ENCODE assay signal across 8 cellular contexts in the genomic region with DNA sequence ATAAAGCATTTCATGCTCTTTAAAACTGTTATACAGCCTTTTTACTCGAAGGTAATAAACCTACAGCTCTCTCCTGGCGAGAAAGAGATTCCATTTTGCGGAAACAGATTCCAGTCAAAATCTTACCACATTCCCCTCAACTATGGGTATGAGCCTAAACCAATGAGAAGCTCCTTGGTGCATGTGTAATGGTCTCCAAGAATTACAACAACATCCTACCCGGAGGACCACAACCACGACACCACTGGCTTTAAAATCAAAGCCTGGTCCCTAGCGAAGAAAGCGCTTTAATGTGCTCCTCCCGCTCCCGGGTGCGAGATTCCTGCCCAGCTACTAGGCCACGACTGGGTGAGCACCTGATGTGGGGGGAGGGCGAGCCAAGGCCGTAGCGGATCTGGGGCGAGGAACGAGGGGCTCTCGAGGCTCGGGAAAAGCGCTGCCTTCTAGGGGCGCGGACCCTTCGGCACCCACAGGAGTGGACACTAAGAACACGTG. TPM values are rescaled to one million over a fixed set of nuclear protein-coding genes. Genes with fewer than 3 reads are reported as not detected.
DNase-seq lines count a peak whose midpoint lies in the region; ATAC-seq and TF ChIP-seq lines count a peak whose summit lies in the region.

No MANE protein-coding gene starts in this region.

- peak; percentile 2 for ATAC-seq in HG02610 (IDR thresholded peaks at IDR 0.05; ENCODE audit: unreplicated experiment)
- peak; percentile 11 to 26 (median 14) for ATAC-seq in right lobe of liver
- no peak for ATAC-seq in GM19397 (IDR thresholded peaks at IDR 0.05; ENCODE audit: unreplicated experiment)

- TF ChIP-seq CTCF in coronary artery (IDR thresholded peaks at IDR 0.05) (no peak), right lobe of liver (IDR thresholded peaks at IDR 0.05) (no peak), suprapubic skin (IDR thresholded peaks at IDR 0.05) (no peak)

- no peak for TF ChIP-seq EP300 in suprapubic skin (IDR thresholded peaks at IDR 0.05)

- intact Hi-C loops in right lobe of liver (cut with DNase I) = no loop called here

- H3K9me3 ChIP-seq in SJSA1 (replicated peaks) (no peaks in the 10 kb centered on the region), right lobe of liver (no peaks in the 10 kb centered on the region), suprapubic skin (no peaks in the 10 kb centered on the region)

- H3K36me3 ChIP-seq in SJSA1 (peaks cover 39% of the 10 kb centered on the region), right lobe of liver (no peaks in the 10 kb centered on the region), suprapubic skin (no peaks in the 10 kb centered on the region)

- H3K27ac ChIP-seq in SJSA1 (peak overlapping the region; percentile 52), coronary artery (peak overlapping the region; percentile 94 to 96), right lobe of liver (peak overlapping the region; percentile 93 to 95 (median 93)), suprapubic skin (peak overlapping the region; percentile 94)

- H3K4me3 ChIP-seq in SJSA1 (peak overlapping the region; percentile 68), coronary artery (peak overlapping the region; percentile 92), right lobe of liver (peak overlapping the region; percentile 71 to 93 (median 92)), suprapubic skin (peak overlapping the region; percentile 93)

- no peak for TF ChIP-seq POLR2A in right lobe of liver (IDR thresholded peaks at IDR 0.05)
- TF ChIP-seq POLR2A in suprapubic skin (IDR thresholded peaks at IDR 0.05) = no peak

- no peaks in the 10 kb centered on the region for H3K27me3 ChIP-seq in SJSA1 (replicated peaks)
- no peaks in the 10 kb centered on the region for H3K27me3 ChIP-seq in right lobe of liver
- no peaks in the 10 kb centered on the region for H3K27me3 ChIP-seq in suprapubic skin

- WGBS in right lobe of liver (ENCODE audit: insufficient coverage, low coverage, low lambda C conversion rate, missing lambda C conversion rate) = 0% methylated on average over 13 of the region's 23 CpGs
- WGBS in suprapubic skin = 2% methylated on average over 23 of the region's 23 CpGs

- DNase-seq in DMS53 (lab: John Stamatoyannopoulos, UW) (peak; percentile 62), DMS53 treated with DMSO at 0.1 percent for 48 hours (lab: John Stamatoyannopoulos, UW; ENCODE audit: unreplicated experiment) (no peak), SJSA1 (ENCODE audit: low read depth in 1 of 2, low spot score in 2 of 2) (peak in 1 of 2 experiments; percentile 45), coronary artery (ENCODE audit: low spot score) (no peak), right lobe of liver (peak; percentile 51 to 67 (median 62)), suprapubic skin (ENCODE audit: low spot score in 2 of 2) (peak in 1 of 2 donors; percentile 70)

- H3K4me1 ChIP-seq in SJSA1 (replicated peaks) = peaks cover 10% of the 10 kb centered on the region
- peaks cover 0 to 37% (median 18%) of the 10 kb centered on the region in 4 donors for H3K4me1 ChIP-seq in right lobe of liver
- peaks cover 49% of the 10 kb centered on the region for H3K4me1 ChIP-seq in suprapubic skin

RNA-seq across cellular contexts. Expression of gene CELF1, which starts 0.8 kb away (rescaled TPM):
- total RNA-seq in SJSA1 (2014; rRNA removed; shearing (Covaris generic)) = 50.6 and 77.6 TPM in 2 replicates
- total RNA-seq in right lobe of liver = 10 to 100 TPM; 66.3 to 86.5 (median 71.7) TPM
- total RNA-seq in suprapubic skin = 100 to 1,000 TPM in 2 of 4 donors, 10 to 100 TPM in 2; 90.3 to 210 (median 101) TPM

RNA-seq across cellular contexts. Expression of gene PTPMT1, which starts 13.3 kb away (rescaled TPM):
- 134 and 165 TPM in 2 replicates for total RNA-seq in SJSA1 (2014; rRNA removed; shearing (Covaris generic))
- total RNA-seq in right lobe of liver = 100 to 1,000 TPM in 1 of 6 experiments, 10 to 100 TPM in 5; 14.7 to 118 (median 20.5) TPM
- total RNA-seq in suprapubic skin = 10 to 100 TPM; 63.2 to 81.4 (median 71.6) TPM

RNA-seq across cellular contexts. Expression of gene KBTBD4, which starts 26.6 kb away (rescaled TPM):
- total RNA-seq in SJSA1 (2014; rRNA removed; shearing (Covaris generic)) = 22.9 and 34.9 TPM in 2 replicates
- total RNA-seq in right lobe of liver (1 to 10 TPM; 6.5 to 9.2 (median 7.3) TPM), suprapubic skin (10 to 100 TPM; 18.4 to 32.2 (median 21.2) TPM)

RNA-seq across cellular contexts. Expression of gene NDUFS3, which starts 26.7 kb away (rescaled TPM):
- total RNA-seq in SJSA1 (2014; rRNA removed; shearing (Covaris generic)) = 101 and 123 TPM in 2 replicates
- total RNA-seq in right lobe of liver (10 to 100 TPM; 53.3 to 64.1 (median 58.2) TPM), suprapubic skin (10 to 100 TPM; 41.3 to 79.5 (median 62.5) TPM)

RNA-seq across cellular contexts. Expression of gene FAM180B, which starts 34.3 kb away (rescaled TPM):
- not detected in 2 replicates for total RNA-seq in SJSA1 (2014; rRNA removed; shearing (Covaris generic))
- total RNA-seq in right lobe of liver = not detected
- 1 to 10 TPM in 2 of 4 donors, under 1 TPM in 1, not detected in 1; 0.72 to 2.3 (median 1.7) TPM for total RNA-seq in suprapubic skin

Comparison
In these comparisons a context has a peak if more than half of its experiments do, and no peak if none do; other contexts are left out.
1. DNase-seq: peak in DMS53 (single experiment) and right lobe of liver (3 of 3); none in DMS53 treated with DMSO at 0.1 percent for 48 hours (single experiment) and coronary artery (single experiment).
2. Peak in every context shown above with its lines, with median percentiles within 50 percentile points of each other: H3K27ac ChIP-seq and H3K4me3 ChIP-seq.